26 cellular contexts compared by ENCODE assay signal in the genomic region with DNA sequence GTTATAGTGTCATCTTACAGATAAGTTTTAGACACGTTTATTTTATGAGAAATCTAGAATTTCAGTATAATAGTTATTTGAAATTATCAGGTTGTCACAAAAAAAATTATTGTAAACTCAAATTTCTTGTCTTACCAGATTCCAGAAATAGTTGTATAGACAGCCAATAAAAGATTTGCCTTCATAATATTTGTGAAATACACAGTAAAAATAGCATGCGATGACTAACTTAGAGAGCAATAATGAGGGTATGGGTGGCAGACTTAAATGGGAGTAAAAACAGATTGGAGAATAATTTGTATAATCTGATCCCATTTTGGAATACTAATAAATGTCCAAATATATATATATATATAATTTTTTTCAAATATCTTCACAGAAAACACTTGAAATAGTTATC.
"Had no signal": no experiment of that assay in that cellular context is flagged by ENCODE, and none has a peak within 500 bp of the region (broad histone marks: within the 10 kb centered on the region; RNA-seq: fewer than 3 reads in every experiment).

No MANE protein-coding gene starts in this region.

- H3K4me3 ChIP-seq: stomach, suprapubic skin, testis, thoracic aorta, thyroid gland, tibial artery, tibial nerve, transverse colon, upper lobe of left lung, upper lobe of right lung, uterus, vagina had no signal

- H3K4me1 ChIP-seq: stomach, suprapubic skin, testis, thyroid gland, tibial artery, tibial nerve, transverse colon, upper lobe of left lung, upper lobe of right lung, uterus, vagina had no signal

- H3K36me3 ChIP-seq: stomach, suprapubic skin, thoracic aorta, thyroid gland, tibial artery, tibial nerve, transverse colon, upper lobe of left lung, upper lobe of right lung, uterus, vagina had no signal

- H3K27me3 ChIP-seq: stomach, suprapubic skin, testis, thyroid gland, tibial artery, tibial nerve, transverse colon, upper lobe of left lung, upper lobe of right lung, uterus, vagina had no signal

- H3K9me3 ChIP-seq: stomach, suprapubic skin, testis, thoracic aorta, thyroid gland, tibial artery, tibial nerve, transverse colon, upper lobe of left lung, upper lobe of right lung, uterus, vagina had no signal

- ATAC-seq: stimulated activated effector memory CD8-positive, alpha-beta T cell treated with anti-CD3 and anti-CD28 coated beads, Interleukin-12 subunit alpha, Interleukin-12 subunit beta, amount 100 ng/mL, for 72 hours; stimulated activated memory B cell treated with anti-CD40 and anti-IgM and Interleukin-4, amounts not matched to agents 10 μg/mL and 1 μg/mL and 100 μg/mL, for 72 hours; stimulated activated naive B cell treated with anti-CD40 and anti-IgM and Interleukin-4, amounts not matched to agents 10 μg/mL and 1 μg/mL and 100 μg/mL, for 72 hours; stimulated activated naive CD8-positive, alpha-beta T cell treated with anti-CD3 and anti-CD28 coated beads, Interleukin-15, amount 100 ng/mL, for 72 hours; stimulated activated naive CD8-positive, alpha-beta T cell treated with anti-CD3 and anti-CD28 coated beads, Interleukin-15, Interleukin-2, amounts not matched to agents 100 U/mL and 50 U/mL, for 24 hours; upper lobe of right lung had no signal

- DNase-seq: stimulated activated CD4-positive, alpha-beta T cell treated with anti-CD3 and anti-CD28 coated beads, Interleukin-2, amount 100 ng/mL, for 48 hours; stimulated activated CD4-positive, alpha-beta T cell treated with anti-CD3 and anti-CD28 coated beads, Interleukin-4, amount 100 ng/mL, for 1 hour; stimulated activated CD4-positive, alpha-beta T cell treated with anti-CD3 and anti-CD28 coated beads, Interleukin-4, amount 100 ng/mL, for 24 hours; stimulated activated CD4-positive, alpha-beta T cell treated with anti-CD3 and anti-CD28 coated beads, Interleukin-4, amount 100 ng/mL, for 4 hours; stimulated activated CD8-positive, alpha-beta memory T cell treated with anti-CD3 and anti-CD28 coated beads, Interleukin-4, amount 100 ng/mL, for 48 hours; stimulated activated naive B cell treated with anti-CD40 and anti-IgM and Interleukin-4, amounts not matched to agents 10 μg/mL and 1 μg/mL and 100 μg/mL, for 72 hours; stimulated activated naive CD4-positive, alpha-beta T cell; stimulated activated naive CD4-positive, alpha-beta T cell treated with Interleukin-2 at 50 U/mL for 16 hours; stimulated activated naive CD8-positive, alpha-beta T cell treated with anti-CD3 and anti-CD28 coated beads, Interleukin-15, amount 100 ng/mL, for 72 hours; stimulated activated naive CD8-positive, alpha-beta T cell treated with anti-CD3 and anti-CD28 coated beads, Interleukin-15, Interleukin-2, amounts not matched to agents 100 U/mL and 50 U/mL, for 24 hours; stomach; substantia nigra; testis; thyroid gland; tibial artery; transverse colon; trophoblast cell; upper lobe of left lung; upper lobe of right lung; uterus had no signal

- H3K27ac ChIP-seq: stomach, suprapubic skin, testis, thoracic aorta, thyroid gland, tibial artery, tibial nerve, transverse colon, upper lobe of left lung, upper lobe of right lung, uterus, vagina had no signal
